Comparison of ENCODE assay signal across 2 cellular contexts in genomic region chr18:3400567-3401296, GRCh38.
A peak's percentile ranks its signal among the peaks of the same experiment; 100 is the strongest.
TF ChIP-seq lines count a peak whose summit lies in the region.

No MANE protein-coding gene starts in this region.

TF ChIP-seq in GM12891, 5 proteins besides CTCF, POLR2A, EP300 and RAD21 (continued from another document):
- TF ChIP-seq PAX5 (IDR thresholded peaks at IDR 0.05; ENCODE audit: insufficient read depth, low read length, severe bottlenecking) (no peak), POU2F2 (IDR thresholded peaks at IDR 0.05; ENCODE audit: low read depth, low read length) (no peak), TAF1 (IDR thresholded peaks at IDR 0.05; ENCODE audit: low read depth, low read length) (no peak), SPI1 (IDR thresholded peaks at IDR 0.05; ENCODE audit: low read depth, low read length) (peak; percentile 77)
TF ChIP-seq in GM12891: peak in this region for 1.

TF ChIP-seq in GM12878, 131 proteins besides CTCF, POLR2A, EP300 and RAD21:
- TF ChIP-seq RELB (IDR thresholded peaks at IDR 0.05; ENCODE audit: low read depth) (no peak), SPI1 (IDR thresholded peaks at IDR 0.05; ENCODE audit: borderline replicate concordance, insufficient read depth, low read depth, low read length) (peak; percentile 50; the same call in 1 of the 2 replicates), TCF12 (IDR thresholded peaks at IDR 0.05; ENCODE audit: low read depth, low read length) (0 out of 2 replicates have a peak, but pooled peaks have one; percentile 20), USF1 (IDR thresholded peaks at IDR 0.05; ENCODE audit: borderline replicate concordance, extremely low read length, insufficient read depth, low read depth, low read length) (peak; percentile 9)
